11 cellular contexts compared by ENCODE assay signal in the genomic region with DNA sequence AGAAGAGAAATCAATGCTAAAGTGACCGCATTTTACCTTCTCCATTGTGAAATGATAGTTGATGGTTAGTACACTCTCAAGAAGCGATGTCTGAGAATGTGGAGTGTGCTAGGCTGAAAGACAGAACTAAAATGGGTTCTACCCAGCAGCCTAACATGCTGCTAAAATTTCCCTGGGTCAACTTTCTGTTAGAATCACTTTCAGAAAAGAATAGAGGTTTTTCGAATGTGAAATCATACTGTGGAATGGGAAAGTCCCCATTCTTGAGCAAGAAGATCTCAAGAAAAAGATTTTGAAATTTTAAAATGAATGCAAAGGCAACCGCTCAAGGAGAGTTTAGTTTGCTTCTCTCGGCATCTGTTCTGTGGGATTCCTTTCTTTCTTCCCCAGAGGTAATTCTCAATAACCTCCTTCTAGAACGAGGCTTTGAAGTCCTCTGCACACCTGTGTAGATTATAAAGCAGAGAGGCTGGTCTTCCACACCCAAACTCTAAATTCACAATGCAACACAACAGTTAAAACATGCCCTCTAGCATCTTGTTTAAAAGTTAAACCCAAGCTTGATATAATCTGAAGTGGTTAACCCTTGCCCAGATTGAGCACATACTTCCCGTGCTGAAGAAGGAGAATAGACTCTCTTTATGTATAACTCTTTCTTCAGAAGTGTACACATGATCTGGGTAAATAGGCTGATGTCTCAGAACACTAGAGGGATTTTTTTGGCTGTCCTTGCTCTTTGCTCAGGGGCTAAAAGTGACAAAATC.
A peak's percentile ranks its signal among the peaks of the same experiment; 100 is the strongest.
DNase-seq lines count a peak whose midpoint lies in the region; ATAC-seq, FAIRE-seq and TF ChIP-seq lines count a peak whose summit lies in the region.
"Had no signal": no experiment of that assay in that cellular context is flagged by ENCODE, and none has a peak within 500 bp of the region (broad histone marks: within the 10 kb centered on the region; RNA-seq: fewer than 3 reads in every experiment).

No MANE protein-coding gene starts in this region.

- TF ChIP-seq POLR2A in GM12892 (IDR thresholded peaks at IDR 0.05; ENCODE audit: low read depth, low read length) = no peak

- FAIRE-seq in GM12892 (lab: Jason Lieb, UNC) = peak; percentile 89

- peaks cover 47% of the 10 kb centered on the region for H3K4me1 Mint-ChIP-seq in activated naive CD8-positive, alpha-beta T cell (ENCODE audit: low read depth)

- no peaks in the 10 kb centered on the region for H3K27me3 Mint-ChIP-seq in activated naive CD8-positive, alpha-beta T cell

- ATAC-seq in GM19372 (IDR thresholded peaks at IDR 0.05; ENCODE audit: low read depth, unreplicated experiment) (peak; percentile 68), HG02973 (IDR thresholded peaks at IDR 0.05; ENCODE audit: unreplicated experiment) (peak; percentile 58), SK-N-SH treated with all-trans-retinoic acid at 6 μM for 48 hours (no peak)
- ATAC-seq: gastroesophageal sphincter had no signal

- DNase-seq in GM12892 (ENCODE audit: insufficient read length) (no peak), H4 (ENCODE audit: low spot score) (no peak), NCI-H2107 treated with DMSO at 0.1 percent for 48 hours (lab: John Stamatoyannopoulos, UW; ENCODE audit: unreplicated experiment) (no peak)
- DNase-seq in activated effector memory CD4-positive, alpha-beta T cell treated with anti-CD3 and anti-CD28 coated beads, Interleukin-2, amount 50 U/mL, for 16 hours = no peak
- DNase-seq: activated B cell treated with CpG ODN at 0.5 μM for 24 hours, mammary epithelial cell had no signal

- peak overlapping the region; percentile 35 for H3K4me3 Mint-ChIP-seq in activated naive CD8-positive, alpha-beta T cell
- H3K4me3 Mint-ChIP-seq: activated B cell treated with CpG ODN at 0.5 μM for 24 hours had no signal

- peaks cover 8% of the 10 kb centered on the region for H3K36me3 Mint-ChIP-seq in activated naive CD8-positive, alpha-beta T cell

- H3K27ac Mint-ChIP-seq in activated naive CD8-positive, alpha-beta T cell = peak overlapping the region; percentile 22
- H3K27ac Mint-ChIP-seq: activated B cell treated with CpG ODN at 0.5 μM for 24 hours had no signal

- H3K9me3 Mint-ChIP-seq in activated naive CD8-positive, alpha-beta T cell (ENCODE audit: low read depth) = no peaks in the 10 kb centered on the region

TF ChIP-seq in SK-N-SH treated with all-trans-retinoic acid at 6 μM for 48 hours, 23 proteins besides CTCF, POLR2A, EP300 and RAD21:
- no peak for TF ChIP-seq RARB (CRISPR knock-in tag; IDR thresholded peaks at IDR 0.05)
- no peak for TF ChIP-seq TSHZ2 (CRISPR knock-in tag; IDR thresholded peaks at IDR 0.05)
- no peak for TF ChIP-seq CSDC2 (CRISPR knock-in tag; IDR thresholded peaks at IDR 0.05)
- TF ChIP-seq OSR1 (CRISPR knock-in tag; IDR thresholded peaks at IDR 0.05) = no peak
- TF ChIP-seq ISL1 (CRISPR knock-in tag; IDR thresholded peaks at IDR 0.05) = no peak
- TF ChIP-seq ZFP30 (CRISPR knock-in tag; IDR thresholded peaks at IDR 0.05) = no peak
- no peak for TF ChIP-seq SNAI2 (CRISPR knock-in tag; IDR thresholded peaks at IDR 0.05)
- TF ChIP-seq POU6F1 (CRISPR knock-in tag; IDR thresholded peaks at IDR 0.05; ENCODE audit: borderline replicate concordance, low read depth) = no peak
- no peak for TF ChIP-seq PPARA (CRISPR knock-in tag; IDR thresholded peaks at IDR 0.05; ENCODE audit: borderline replicate concordance)
- TF ChIP-seq ZNF8 (CRISPR knock-in tag; IDR thresholded peaks at IDR 0.05) = no peak
- no peak for TF ChIP-seq ARNTL (CRISPR knock-in tag; IDR thresholded peaks at IDR 0.05; ENCODE audit: borderline replicate concordance, low read depth)
- TF ChIP-seq, protein P1, sequence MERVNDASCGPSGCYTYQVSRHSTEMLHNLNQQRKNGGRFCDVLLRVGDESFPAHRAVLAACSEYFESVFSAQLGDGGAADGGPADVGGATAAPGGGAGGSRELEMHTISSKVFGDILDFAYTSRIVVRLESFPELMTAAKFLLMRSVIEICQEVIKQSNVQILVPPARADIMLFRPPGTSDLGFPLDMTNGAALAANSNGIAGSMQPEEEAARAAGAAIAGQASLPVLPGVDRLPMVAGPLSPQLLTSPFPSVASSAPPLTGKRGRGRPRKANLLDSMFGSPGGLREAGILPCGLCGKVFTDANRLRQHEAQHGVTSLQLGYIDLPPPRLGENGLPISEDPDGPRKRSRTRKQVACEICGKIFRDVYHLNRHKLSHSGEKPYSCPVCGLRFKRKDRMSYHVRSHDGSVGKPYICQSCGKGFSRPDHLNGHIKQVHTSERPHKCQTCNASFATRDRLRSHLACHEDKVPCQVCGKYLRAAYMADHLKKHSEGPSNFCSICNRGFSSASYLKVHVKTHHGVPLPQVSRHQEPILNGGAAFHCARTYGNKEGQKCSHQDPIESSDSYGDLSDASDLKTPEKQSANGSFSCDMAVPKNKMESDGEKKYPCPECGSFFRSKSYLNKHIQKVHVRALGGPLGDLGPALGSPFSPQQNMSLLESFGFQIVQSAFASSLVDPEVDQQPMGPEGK (CRISPR knock-in tag; IDR thresholded peaks at IDR 0.05; ENCODE audit: borderline replicate concordance) = no peak
- no peak for TF ChIP-seq ZNF565 (CRISPR knock-in tag; conservative IDR thresholded peaks at IDR 0.05; ENCODE audit: low read depth)
- TF ChIP-seq BACH2 (CRISPR knock-in tag; IDR thresholded peaks at IDR 0.05; ENCODE audit: borderline replicate concordance) = no peak
- TF ChIP-seq, protein P2, sequence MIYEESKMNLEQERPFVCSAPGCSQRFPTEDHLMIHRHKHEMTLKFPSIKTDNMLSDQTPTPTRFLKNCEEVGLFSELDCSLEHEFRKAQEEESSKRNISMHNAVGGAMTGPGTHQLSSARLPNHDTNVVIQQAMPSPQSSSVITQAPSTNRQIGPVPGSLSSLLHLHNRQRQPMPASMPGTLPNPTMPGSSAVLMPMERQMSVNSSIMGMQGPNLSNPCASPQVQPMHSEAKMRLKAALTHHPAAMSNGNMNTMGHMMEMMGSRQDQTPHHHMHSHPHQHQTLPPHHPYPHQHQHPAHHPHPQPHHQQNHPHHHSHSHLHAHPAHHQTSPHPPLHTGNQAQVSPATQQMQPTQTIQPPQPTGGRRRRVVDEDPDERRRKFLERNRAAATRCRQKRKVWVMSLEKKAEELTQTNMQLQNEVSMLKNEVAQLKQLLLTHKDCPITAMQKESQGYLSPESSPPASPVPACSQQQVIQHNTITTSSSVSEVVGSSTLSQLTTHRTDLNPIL (CRISPR knock-in tag; IDR thresholded peaks at IDR 0.05; ENCODE audit: low read depth) = no peak
- TF ChIP-seq CSRNP3 (CRISPR knock-in tag; IDR thresholded peaks at IDR 0.05) = no peak
TF ChIP-seq in SK-N-SH treated with all-trans-retinoic acid at 6 μM for 48 hours: peak in this region for 0.
